Comparison of ENCODE assay signal across 9 cellular contexts in genomic region chr11:96188625-96189006, GRCh38.
DNase-seq lines count a peak whose midpoint lies in the region; ATAC-seq and TF ChIP-seq lines count a peak whose summit lies in the region.
"Had no signal": no experiment of that assay in that cellular context is flagged by ENCODE, and none has a peak within 500 bp of the region (broad histone marks: within the 10 kb centered on the region; RNA-seq: fewer than 3 reads in every experiment).

No MANE protein-coding gene starts in this region.

- POLR2A ChIA-PET in activated B cell treated with CpG ODN at 0.5 μM for 24 hours (lab: Charles Lee), result interaction anchor here (0.7 to 1.6 kb wide), 3 partner anchors 9 to 50 kb away, joined by 3 to 6 read pairs (median 3); no protein-coding TSS in a partner anchor

- H3K27ac Mint-ChIP-seq in activated B cell treated with CpG ODN at 0.5 μM for 24 hours, result peak overlapping the region; percentile 57

- intact Hi-C loops in activated B cell treated with CpG ODN at 0.5 μM for 24 hours (cut with micrococcal nuclease) (loop anchor here (1.0 to 5.0 kb wide), 3 partner anchors 9 to 154 kb away; partner anchors contain the start of gene MAML2), heart right ventricle (cut with DNase I) (no loop called here)

- peak; percentile 30 for DNase-seq in activated CD8-positive, alpha-beta memory T cell treated with anti-CD3 and anti-CD28 coated beads, Interleukin-2, amount 50 U/mL, for 4 hours
- DNase-seq in activated CD8-positive, alpha-beta memory T cell treated with anti-CD3 and anti-CD28 coated beads, Interleukin-2, amount 50 U/mL, for 48 hours, result no peak
- DNase-seq in activated B cell treated with CpG ODN at 0.5 μM for 24 hours, result no peak
- no peak for DNase-seq in heart right ventricle
- no peak for DNase-seq in NOMO-1 treated with dmso at 0.1 percent for 144 hours (lab: John Stamatoyannopoulos, UW; ENCODE audit: unreplicated experiment)

- no peaks in the 10 kb centered on the region for H3K36me3 ChIP-seq in heart right ventricle
- no peaks in the 10 kb centered on the region for H3K36me3 ChIP-seq in thymus (ENCODE audit: control insufficient read depth, insufficient read depth)

- 29 to 69% methylated on average over 1 of the region's 1 CpG for WGBS in heart right ventricle, 2 donors
- WGBS in thymus, result 5% methylated on average over 1 of the region's 1 CpG

- peak; percentile 27 for ATAC-seq in HG02981 (IDR thresholded peaks at IDR 0.05; ENCODE audit: unreplicated experiment)
- peak; percentile 25 for ATAC-seq in activated B cell treated with CpG ODN at 0.5 μM for 24 hours (ENCODE audit: low read depth)
- peak in 6 of 8 donors; percentile 23 to 63 (median 48) for ATAC-seq in heart right ventricle
- ATAC-seq in GM19324 (IDR thresholded peaks at IDR 0.05; ENCODE audit: low FRiP score, unreplicated experiment), result no peak

- no peaks in the 10 kb centered on the region for H3K27me3 Mint-ChIP-seq in activated B cell treated with CpG ODN at 0.5 μM for 24 hours

- H3K4me3 ChIP-seq in heart right ventricle, result no peak overlapping the region
- H3K4me3 ChIP-seq in thymus (ENCODE audit: low read length), result no peak overlapping the region

- H3K27me3 ChIP-seq in heart right ventricle (no peaks in the 10 kb centered on the region), thymus (ENCODE audit: control insufficient read depth, insufficient read depth) (no peaks in the 10 kb centered on the region)

- CTCF ChIA-PET in activated B cell treated with CpG ODN at 0.5 μM for 24 hours (lab: Charles Lee), result interaction anchor here (1.3 kb wide), 1 partner anchor 154 kb away, joined by 8 read pairs; the partner anchor contains the start of gene MAML2

- peak overlapping the region; percentile 39 for H3K4me3 Mint-ChIP-seq in activated B cell treated with CpG ODN at 0.5 μM for 24 hours

- peaks cover 69% of the 10 kb centered on the region for H3K4me1 Mint-ChIP-seq in activated B cell treated with CpG ODN at 0.5 μM for 24 hours

- H3K9me3 ChIP-seq in heart right ventricle, result no peaks in the 10 kb centered on the region
- H3K9me3 ChIP-seq in thymus (ENCODE audit: control insufficient read depth), result no peaks in the 10 kb centered on the region

- no peaks in the 10 kb centered on the region for H3K36me3 Mint-ChIP-seq in activated B cell treated with CpG ODN at 0.5 μM for 24 hours (ENCODE audit: low read depth)

- no peak for TF ChIP-seq CTCF in activated B cell treated with CpG ODN at 0.5 μM for 24 hours (IDR thresholded peaks at IDR 0.05)
- no peak for TF ChIP-seq CTCF in heart right ventricle (IDR thresholded peaks at IDR 0.05)

- H3K27ac ChIP-seq in heart right ventricle, result peak overlapping the region in 7 of 10 donors; percentile 16 to 69 (median 47)
- H3K27ac ChIP-seq in thymus (ENCODE audit: low read depth), result peak overlapping the region; percentile 54
- H3K27ac ChIP-seq: C4-2B had no signal

- H3K4me1 ChIP-seq in heart right ventricle (peaks cover 0 to 41% (median 22%) of the 10 kb centered on the region in 9 donors), thymus (ENCODE audit: control insufficient read depth, insufficient read depth, low read length) (peaks cover 19% of the 10 kb centered on the region)

- no peaks in the 10 kb centered on the region for H3K9me3 Mint-ChIP-seq in activated B cell treated with CpG ODN at 0.5 μM for 24 hours
